21 cellular contexts compared by ENCODE assay signal in the genomic region with DNA sequence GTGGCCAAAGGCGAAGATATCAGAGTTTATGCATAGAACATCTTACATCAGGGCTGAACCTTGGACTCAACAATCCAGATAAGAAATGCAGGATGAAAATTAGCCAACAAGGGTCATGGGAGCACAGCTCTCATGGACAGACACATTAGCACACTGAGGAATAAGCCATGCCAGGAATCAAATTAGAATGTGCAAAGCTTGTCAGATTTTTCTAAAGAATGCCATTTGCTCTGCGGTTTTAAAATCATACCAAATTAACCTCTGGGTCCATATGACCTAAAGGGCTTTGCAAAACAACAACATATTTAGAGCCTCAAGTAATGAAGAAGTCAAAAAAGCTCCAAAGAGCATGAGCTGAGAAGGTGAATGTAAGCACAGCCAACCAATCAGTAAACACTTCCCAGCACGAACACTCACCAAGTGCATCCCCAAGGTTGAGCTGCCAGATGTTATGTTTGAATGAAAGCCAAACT.
DNase-seq lines count a peak whose midpoint lies in the region; ATAC-seq and TF ChIP-seq lines count a peak whose summit lies in the region.
"Had no signal": no experiment of that assay in that cellular context is flagged by ENCODE, and none has a peak within 500 bp of the region (broad histone marks: within the 10 kb centered on the region; RNA-seq: fewer than 3 reads in every experiment).

No MANE protein-coding gene starts in this region.

- no peaks in the 10 kb centered on the region for H3K27me3 ChIP-seq in hepatocyte
- H3K27me3 ChIP-seq: esophagus muscularis mucosa, neural progenitor cell, tibial artery had no signal

- H2AFZ ChIP-seq in hepatocyte: no peak overlapping the region
- H2AFZ ChIP-seq: neural progenitor cell had no signal

- no peaks in the 10 kb centered on the region for H3K9me3 ChIP-seq in hepatocyte (ENCODE audit: low read depth)
- H3K9me3 ChIP-seq: esophagus muscularis mucosa, tibial artery had no signal

- no peaks in the 10 kb centered on the region for H4K20me1 ChIP-seq in hepatocyte (ENCODE audit: insufficient read depth, poor library complexity, severe bottlenecking)

- intact Hi-C loops in sciatic nerve (cut with DNase I): no loop called here

- 57% methylated on average over 3 of the region's 3 CpGs for WGBS in hepatocyte (ENCODE audit: low lambda C conversion rate, missing lambda C conversion rate)

- TF ChIP-seq CTCF in hepatocyte (IDR thresholded peaks at IDR 0.05; ENCODE audit: poor library complexity): no peak
- no peak for TF ChIP-seq CTCF in GM13976 (IDR thresholded peaks at IDR 0.05; ENCODE audit: borderline replicate concordance, control extremely low read depth, extremely low read depth, insufficient read depth, missing control alignments)

- H3K9me2 ChIP-seq in hepatocyte (replicated peaks; ENCODE audit: insufficient read depth): no peaks in the 10 kb centered on the region

- no peaks in the 10 kb centered on the region for H3K36me3 ChIP-seq in hepatocyte (replicated peaks; ENCODE audit: insufficient read depth, low read depth)
- H3K36me3 ChIP-seq: esophagus muscularis mucosa, neural progenitor cell, tibial artery had no signal

- no peak overlapping the region for H3K4me2 ChIP-seq in hepatocyte
- H3K4me2 ChIP-seq: neural progenitor cell had no signal

- H3K27ac ChIP-seq in hepatocyte: peak overlapping the region; percentile 8
- H3K27ac ChIP-seq: esophagus muscularis mucosa, neural progenitor cell, tibial artery had no signal

- in situ Hi-C loops in GM13976 (cut with MboI; ENCODE audit: low sequenced_read_pairs, unreplicated experiment): no loop called here

- H3K4me1 ChIP-seq in hepatocyte (ENCODE audit: insufficient read depth): peaks cover 4% of the 10 kb centered on the region
- H3K4me1 ChIP-seq: esophagus muscularis mucosa had no signal

- H3K79me2 ChIP-seq in hepatocyte: no peaks in the 10 kb centered on the region

- no peak overlapping the region for H3K4me3 ChIP-seq in hepatocyte
- H3K4me3 ChIP-seq: esophagus muscularis mucosa, neural progenitor cell, tibial artery had no signal

- peak; percentile 24 for DNase-seq in NCI-H2171 (lab: John Stamatoyannopoulos, UW)
- DNase-seq in brain pericyte (ENCODE audit: low read depth, low spot score): peak; percentile 73
- DNase-seq in hepatocyte (ENCODE audit: low spot score): peak; percentile 63
- DNase-seq in sciatic nerve (ENCODE audit: low spot score): no peak
- DNase-seq in stimulated activated CD4-positive, alpha-beta T cell treated with anti-CD3 and anti-CD28 coated beads, Interleukin-15, amount 100 ng/mL, for 24 hours: no peak
- no peak for DNase-seq in GM13976 (ENCODE audit: low spot score)
- DNase-seq: activated CD4-positive, CD25-positive, alpha-beta regulatory T cell treated with anti-CD3 and anti-CD28 coated beads, Interleukin-2, amount 50 U/mL, for 72 hours; activated naive CD8-positive, alpha-beta T cell treated with anti-CD3 and anti-CD28 coated beads, Interleukin-2, amount 50 U/mL, for 24 hours; DND-41; effector CD4-positive, alpha-beta T cell; KG1; MV-4-11; NCI-H2029 treated with DMSO at 0.1 percent for 48 hours; NCI-H510A treated with DMSO at 0.1 percent for 48 hours; stimulated activated CD4-positive, alpha-beta T cell treated with anti-CD3 and anti-CD28 coated beads, Interleukin-2, amount 100 ng/mL, for 24 hours; stimulated activated naive CD4-positive, alpha-beta T cell treated with Interleukin-2 at 50 U/mL for 16 hours; SW 1271; tibial artery had no signal

- ATAC-seq in sciatic nerve (peak; percentile 53), HG02884 (IDR thresholded peaks at IDR 0.05; ENCODE audit: unreplicated experiment) (no peak)
- ATAC-seq: activated naive CD8-positive, alpha-beta T cell treated with anti-CD3 and anti-CD28 coated beads, Interleukin-2, amount 50 U/mL, for 24 hours had no signal

Comparison
In these comparisons a context has a peak if more than half of its experiments do, and no peak if none do; other contexts are left out.
1. DNase-seq: peak in NCI-H2171 (single experiment), brain pericyte (single experiment) and hepatocyte (single experiment); none in sciatic nerve (single experiment), stimulated activated CD4-positive, alpha-beta T cell treated with anti-CD3 and anti-CD28 coated beads, Interleukin-15, amount 100 ng/mL, for 24 hours (single experiment) and GM13976 (single experiment).